In genomic region chr17:15414502-15415348, GRCh38 we compare ENCODE assay signal across 13 cellular contexts. TPM values are rescaled to one million over a fixed set of nuclear protein-coding genes. Genes with fewer than 3 reads are reported as not detected.
DNase-seq lines count a peak whose midpoint lies in the region; ATAC-seq and TF ChIP-seq lines count a peak whose summit lies in the region.
"Had no signal": no experiment of that assay in that cellular context is flagged by ENCODE, and none has a peak within 500 bp of the region (broad histone marks: within the 10 kb centered on the region; RNA-seq: fewer than 3 reads in every experiment).

No MANE protein-coding gene starts in this region.

- H3K79me2 ChIP-seq in mammary epithelial cell (ENCODE audit: insufficient read depth, low read length) = no peaks in the 10 kb centered on the region

- no peaks in the 10 kb centered on the region for H4K20me1 ChIP-seq in mammary epithelial cell (ENCODE audit: insufficient read depth, low read length)

- BruUV-seq in MCF 10A (replicated peaks; lab: Mats Ljungman, UMichigan) (no TSS peak), mammary epithelial cell (replicated peaks; lab: Mats Ljungman, UMichigan) (no TSS peak)

- no peaks in the 10 kb centered on the region for H3K9me3 ChIP-seq in mammary epithelial cell (replicated peaks; ENCODE audit: insufficient read depth, low read length)
- no peaks in the 10 kb centered on the region for H3K9me3 ChIP-seq in gastroesophageal sphincter
- H3K9me3 ChIP-seq: ascending aorta, MG63 had no signal

- no peaks in the 10 kb centered on the region for H3K27me3 ChIP-seq in mammary epithelial cell (ENCODE audit: insufficient read depth, low read length)
- H3K27me3 ChIP-seq in gastroesophageal sphincter = no peaks in the 10 kb centered on the region
- H3K27me3 ChIP-seq: ascending aorta, MG63 had no signal

- CTCF ChIA-PET in MCF 10A (lab: Yijun Ruan, JAX) (no interaction called here), mammary epithelial cell (lab: Charles Lee; ENCODE audit: low non-redundant PET) (no interaction called here)

- POLR2A ChIA-PET in MCF 10A (lab: Yijun Ruan, JAX) = no interaction called here

- no peaks in the 10 kb centered on the region for H3K36me3 Mint-ChIP-seq in MCF 10A (ENCODE audit: insufficient read depth, unreplicated experiment)
- no peaks in the 10 kb centered on the region for H3K36me3 Mint-ChIP-seq in nephron (ENCODE audit: low read depth)

- H3K27ac Mint-ChIP-seq in MCF 10A (ENCODE audit: low read depth, unreplicated experiment) (no peak overlapping the region), nephron (peak overlapping the region; percentile 36 to 62 (median 59))
- H3K27ac Mint-ChIP-seq: activated T-cell treated with anti-CD3 and anti-CD28 coated beads, Interleukin-2, amount 50 U/mL, for 72 hours; T-helper 2 cell treated with Interferon-gamma antibody and Interleukin-4, amounts not matched to agents 5 μg/mL and 100 μg/mL, for 36 hours had no signal

- ATAC-seq in gastroesophageal sphincter (no peak), GM21723 (IDR thresholded peaks at IDR 0.05; ENCODE audit: unreplicated experiment) (no peak), GM21529 (IDR thresholded peaks at IDR 0.05; ENCODE audit: unreplicated experiment) (no peak)
- ATAC-seq: activated T-cell treated with anti-CD3 and anti-CD28 coated beads, Interleukin-2, amount 50 U/mL, for 72 hours had no signal

- TF ChIP-seq CTCF in MCF 10A (IDR thresholded peaks at IDR 0.05; ENCODE audit: unreplicated experiment) = no peak
- no peak for TF ChIP-seq CTCF in mammary epithelial cell (conservative IDR thresholded peaks at IDR 0.05 in 1 of 2, IDR thresholded peaks at IDR 0.05 in 1 of 2; ENCODE audit: extremely low read depth in 1 of 2, insufficient read depth in 1 of 2, low read depth in 1 of 2, low read length in 2 of 2)
- no peak for TF ChIP-seq CTCF in gastroesophageal sphincter (IDR thresholded peaks at IDR 0.05)
- TF ChIP-seq CTCF in nephron (IDR thresholded peaks at IDR 0.05; ENCODE audit: unreplicated experiment in 3 of 3) = no peak

- H3K4me3 Mint-ChIP-seq in MCF 10A (ENCODE audit: unreplicated experiment) (no peak overlapping the region), nephron (no peak overlapping the region)
- H3K4me3 Mint-ChIP-seq: activated T-cell treated with anti-CD3 and anti-CD28 coated beads, Interleukin-2, amount 50 U/mL, for 72 hours; T-helper 2 cell treated with Interferon-gamma antibody and Interleukin-4, amounts not matched to agents 5 μg/mL and 100 μg/mL, for 36 hours had no signal

- H3K4me2 ChIP-seq in mammary epithelial cell (ENCODE audit: insufficient read depth, low read depth, low read length) = no peak overlapping the region

- H3K36me3 ChIP-seq in mammary epithelial cell (ENCODE audit: insufficient read depth, low read length) (no peaks in the 10 kb centered on the region), gastroesophageal sphincter (no peaks in the 10 kb centered on the region)
- H3K36me3 ChIP-seq: ascending aorta, MG63 had no signal

- H2AFZ ChIP-seq in mammary epithelial cell (ENCODE audit: low read depth, low read length) = no peak overlapping the region

- H3K4me1 Mint-ChIP-seq in MCF 10A (ENCODE audit: insufficient read depth, unreplicated experiment) = peaks cover 8% of the 10 kb centered on the region
- H3K4me1 Mint-ChIP-seq in nephron = peaks cover 52% of the 10 kb centered on the region

- in situ Hi-C loops in mammary epithelial cell (cut with MboI; ENCODE audit: low sequenced_read_pairs in 2 of 2) = loop anchor here in 1 of 2 donors (25.0 kb wide), 1 partner anchor 152 kb away; the partner anchor contains the start of gene PMP22

- H3K9ac ChIP-seq in mammary epithelial cell (ENCODE audit: insufficient read depth, low read length) = no peak overlapping the region

- H3K27me3 Mint-ChIP-seq in MCF 10A (ENCODE audit: insufficient read depth, unreplicated experiment) (no peaks in the 10 kb centered on the region), nephron (ENCODE audit: low read depth) (peaks cover 4% of the 10 kb centered on the region)

- TF ChIP-seq EP300 in gastroesophageal sphincter (IDR thresholded peaks at IDR 0.05) = peak; percentile 13

- intact Hi-C loops in MCF 10A (cut with micrococcal nuclease) (no loop called here), mammary epithelial cell (cut with micrococcal nuclease) (no loop called here)

- H3K9me3 Mint-ChIP-seq in MCF 10A (ENCODE audit: unreplicated experiment) (no peaks in the 10 kb centered on the region), nephron (no peaks in the 10 kb centered on the region)
- H3K9me3 Mint-ChIP-seq: activated T-cell treated with anti-CD3 and anti-CD28 coated beads, Interleukin-2, amount 50 U/mL, for 72 hours; T-helper 2 cell treated with Interferon-gamma antibody and Interleukin-4, amounts not matched to agents 5 μg/mL and 100 μg/mL, for 36 hours had no signal

- 82% methylated on average over 15 of the region's 16 CpGs for WGBS in mammary epithelial cell (ENCODE audit: low coverage, missing lambda C conversion rate)
- 85 to 91% methylated on average over 4 to 9 of the region's 16 CpGs for WGBS in gastroesophageal sphincter (ENCODE audit: low coverage in 1 of 2), 2 donors

- H3K27ac ChIP-seq in mammary epithelial cell (ENCODE audit: insufficient read depth, low read depth, low read length) (no peak overlapping the region), gastroesophageal sphincter (no peak overlapping the region)
- H3K27ac ChIP-seq: ascending aorta had no signal

- H3K4me1 ChIP-seq in mammary epithelial cell (ENCODE audit: insufficient read depth, low read length) (peaks cover 12% of the 10 kb centered on the region), gastroesophageal sphincter (peaks cover 0 to 35% (median 3%) of the 10 kb centered on the region in 3 donors)

- dilution Hi-C loops in mammary epithelial cell (cut with HindIII; ENCODE audit: low sequenced_read_pairs) = no loop called here

- TF ChIP-seq POLR2A in gastroesophageal sphincter (IDR thresholded peaks at IDR 0.05) = no peak

- DNase-seq in MCF 10A (ENCODE audit: unreplicated experiment) (peak; percentile 28), mammary epithelial cell (no peak), NCI-H2196 (lab: John Stamatoyannopoulos, UW; ENCODE audit: unreplicated experiment) (no peak), dermis blood vessel endothelial cell (no peak)
- DNase-seq: activated T-cell treated with anti-CD3 and anti-CD28 coated beads, Interleukin-2, amount 50 U/mL, for 72 hours; MG63; retina had no signal

- H3K4me3 ChIP-seq in mammary epithelial cell (replicated peaks in 1 of 3; ENCODE audit: insufficient read depth in 1 of 3, low read depth in 2 of 3, low read length in 3 of 3) (no peak overlapping the region), gastroesophageal sphincter (no peak overlapping the region)
- H3K4me3 ChIP-seq: ascending aorta, MG63 had no signal

RNA-seq across cellular contexts. Expression of gene CDRT4, which starts 52.7 kb away (rescaled TPM):
- total RNA-seq in MCF 10A (2022) (11.3 and 19.6 TPM in 2 replicates), mammary epithelial cell (1 to 10 TPM; 2.3 to 8.0 TPM), gastroesophageal sphincter (1 to 10 TPM; 5.4 to 5.9 (median 5.5) TPM), dermis blood vessel endothelial cell (0.93 and 1.9 TPM in 2 replicates)
- polyA plus RNA-seq in mammary epithelial cell = 0.45 TPM
- polyA minus RNA-seq in mammary epithelial cell = 0.83 TPM
